1 cellular context compared by ENCODE assay signal in the genomic region with DNA sequence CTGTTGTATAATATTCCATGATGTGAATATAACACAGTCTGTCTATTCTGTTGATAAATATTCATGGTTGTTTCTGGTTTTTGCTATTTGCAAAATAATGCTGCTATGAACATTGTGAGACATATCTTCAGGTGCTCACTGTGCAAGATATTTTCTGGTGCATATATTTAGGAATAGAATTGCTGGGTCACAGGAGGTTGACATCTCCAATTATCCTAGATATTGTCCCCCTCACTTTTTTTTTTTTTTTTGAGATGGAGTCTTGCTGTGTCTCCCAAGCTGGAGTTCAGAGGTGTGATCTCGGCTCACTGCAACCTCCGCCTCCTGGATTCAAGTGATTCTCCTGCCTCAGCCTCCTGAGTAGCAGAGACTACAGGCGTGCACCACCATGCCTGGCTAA.
A peak's percentile ranks its signal among the peaks of the same experiment; 100 is the strongest.
TF ChIP-seq lines count a peak whose summit lies in the region.

No MANE protein-coding gene starts in this region.

TF ChIP-seq in IMR-90, 13 proteins besides CTCF, POLR2A, EP300 and RAD21:
- no peak for TF ChIP-seq USF2 (IDR thresholded peaks at IDR 0.05; ENCODE audit: low read depth, low read length)
- TF ChIP-seq FOS (IDR thresholded peaks at IDR 0.05; ENCODE audit: low read depth, low read length), result no peak
- TF ChIP-seq NFE2L2 (IDR thresholded peaks at IDR 0.05; ENCODE audit: low read depth, low read length), result peak; percentile 34; the same call in 1 of the 2 replicates
- TF ChIP-seq ELK1 (IDR thresholded peaks at IDR 0.05; ENCODE audit: borderline replicate concordance, low read depth, low read length), result no peak
- no peak for TF ChIP-seq RFX5 (IDR thresholded peaks at IDR 0.05; ENCODE audit: low read depth, low read length)
